In the genomic region with DNA sequence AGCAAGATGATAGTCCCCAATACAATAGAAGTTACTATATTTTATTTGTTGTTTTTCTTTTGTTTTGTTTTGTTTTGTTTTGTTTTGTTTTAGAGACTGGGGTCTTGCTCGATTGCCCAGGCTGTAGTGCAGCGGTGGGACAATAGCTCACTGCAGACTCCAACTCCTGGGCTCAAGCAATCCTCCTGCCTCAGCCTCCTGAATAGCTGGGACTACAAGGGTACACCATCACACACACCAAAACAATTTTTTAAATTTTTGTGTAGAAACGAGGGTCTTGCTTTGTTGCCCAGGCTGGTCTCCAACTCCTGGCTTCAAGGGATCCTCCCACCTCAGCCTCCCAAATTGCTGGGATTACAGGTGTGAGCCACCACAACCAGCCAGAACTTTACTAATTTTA, we compare ENCODE assay signal across 14 cellular contexts. TPM values are rescaled to one million over a fixed set of nuclear protein-coding genes. Genes with fewer than 3 reads are reported as not detected.
DNase-seq lines count a peak whose midpoint lies in the region; ATAC-seq, FAIRE-seq and TF ChIP-seq lines count a peak whose summit lies in the region.
"Not testable (repeated sequence)": the region's sequence is repeated elsewhere in the genome, so short reads cannot be mapped to it uniquely, and the experiment has no call there.
"Had no signal": no experiment of that assay in that cellular context is flagged by ENCODE, and none has a peak within 500 bp of the region (broad histone marks: within the 10 kb centered on the region; RNA-seq: fewer than 3 reads in every experiment).

No MANE protein-coding gene starts in this region.

- not testable (repeated sequence) for FAIRE-seq in HepG2 (lab: Jason Lieb, UNC)

- H3K4me2 ChIP-seq in HepG2 (ENCODE audit: low read depth, low read length): peak overlapping the region; percentile 72

- H3K9ac ChIP-seq in HepG2 (ENCODE audit: insufficient read depth, low read depth, low read length): 0 out of 2 replicates have a peak overlapping the region, but pooled peaks have one; percentile 12

- not testable (repeated sequence) for H3K4me1 Mint-ChIP-seq in WTC11; chondrocyte (ENCODE audit: low read depth)

- not testable (repeated sequence) for H3K36me3 Mint-ChIP-seq in WTC11; chondrocyte (ENCODE audit: low read depth)

- POLR2A ChIA-PET in WTC11 (lab: Charles Lee): not testable (repeated sequence)
- POLR2A ChIA-PET in HepG2 (lab: Yijun Ruan, JAX): interaction anchor here (1.5 to 2.2 kb wide), 4 partner anchors 12 to 98 kb away, joined by 3 to 7 read pairs (median 4); a partner anchor contains a TSS

- H3K4me3 ChIP-seq in HepG2 (replicated peaks in 1 of 3; ENCODE audit: insufficient read depth in 1 of 3, low read depth in 2 of 3, low read length in 3 of 3): 0 out of 6 replicates have a peak overlapping the region, but pooled peaks of 1 of the 3 experiments have one; percentile 22
- H3K4me3 ChIP-seq in right lobe of liver: not testable (repeated sequence)

- not testable (repeated sequence) for ATAC-seq in WTC11, HepG2, right lobe of liver

- in situ Hi-C loops in HepG2 (cut with HindIII; ENCODE audit: extremely low pct_ligation_motif_present, low pct_unique_long_range_greater_than_20kb): loop anchor here (10.0 kb wide), 1 partner anchor 65 kb away; a partner anchor contains a TSS

- peaks cover 12% of the 10 kb centered on the region for H3K79me2 ChIP-seq in HepG2 (ENCODE audit: insufficient read depth, low read length)

- not testable (repeated sequence) for H3K27me3 ChIP-seq in HepG2 (ENCODE audit: control insufficient read depth in 1 of 2, insufficient read depth in 2 of 2, low read length in 2 of 2); right lobe of liver

- not testable (repeated sequence) for H3K9me3 ChIP-seq in HepG2 (ENCODE audit: low read length); right lobe of liver

- TF ChIP-seq EP300 in HepG2 (IDR thresholded peaks at IDR 0.05; ENCODE audit: low read depth in 2 of 2, low read length in 2 of 2); HepG2 (CRISPR knock-in tag; IDR thresholded peaks at IDR 0.05; ENCODE audit: borderline replicate concordance): not testable (repeated sequence)

- not testable (repeated sequence) for TF ChIP-seq POLR2A in HepG2 (IDR thresholded peaks at IDR 0.05; ENCODE audit: insufficient read depth in 1 of 2, low read depth in 2 of 2, low read length in 2 of 2); right lobe of liver (IDR thresholded peaks at IDR 0.05)

- H3K27ac ChIP-seq in HepG2 (ENCODE audit: extremely low read length, insufficient read depth, low read length) (peak overlapping the region; percentile 72), right lobe of liver (peak overlapping the region in 2 of 3 donors; percentile 47 to 65)

- 47% methylated on average over 3 of the region's 3 CpGs for whole genome bisulfite sequencing in HepG2 (ENCODE audit: low lambda C conversion rate)
- 74% methylated on average over 3 of the region's 3 CpGs for WGBS in right lobe of liver (ENCODE audit: insufficient coverage, low coverage, low lambda C conversion rate, missing lambda C conversion rate)

- not testable (repeated sequence) for H3K4me3 Mint-ChIP-seq in WTC11; chondrocyte (ENCODE audit: unreplicated experiment)

- not testable (repeated sequence) for H4K20me1 ChIP-seq in HepG2 (ENCODE audit: insufficient read depth, low read length)

- CTCF ChIA-PET in WTC11 (lab: Charles Lee); HepG2 (lab: Yijun Ruan, JAX; ENCODE audit: low intra/inter-chr PET ratio, low total read pairs): not testable (repeated sequence)

- intact Hi-C loops in HepG2 (cut with micrococcal nuclease; ENCODE audit: unreplicated experiment); right lobe of liver (cut with DNase I); posterior vena cava (cut with DNase I): not testable (repeated sequence)

- H3K27me3 Mint-ChIP-seq in WTC11 (ENCODE audit: low read depth); chondrocyte (ENCODE audit: low read depth): not testable (repeated sequence)

- H3K4me1 ChIP-seq in HepG2 (ENCODE audit: insufficient read depth, low read length): peaks cover 93% of the 10 kb centered on the region
- H3K4me1 ChIP-seq in right lobe of liver: peaks cover 0 to 34% (median 12%) of the 10 kb centered on the region in 4 donors

- not testable (repeated sequence) for TF ChIP-seq RAD21 in HepG2 (CRISPR knock-in tag; IDR thresholded peaks at IDR 0.05)

- TF ChIP-seq CTCF in WTC11 (IDR thresholded peaks at IDR 0.05); chondrocyte (IDR thresholded peaks at IDR 0.05); HepG2 (CRISPR knock-in tag; IDR thresholded peaks at IDR 0.05); right lobe of liver (IDR thresholded peaks at IDR 0.05): not testable (repeated sequence)

- not testable (repeated sequence) for H3K27ac Mint-ChIP-seq in WTC11; chondrocyte (ENCODE audit: unreplicated experiment)

- BruUV-seq in HepG2 (replicated peaks; lab: Mats Ljungman, UMichigan): not testable (repeated sequence)

- not testable (repeated sequence) for H2AFZ ChIP-seq in HepG2 (ENCODE audit: low read length)

- DNase-seq in WTC11 (ENCODE audit: low spot score); HepG2 (ENCODE audit: low spot score); right lobe of liver: not testable (repeated sequence)
- DNase-seq in chondrocyte (ENCODE audit: low spot score) (peak; percentile 1), posterior vena cava (ENCODE audit: low spot score) (peak; percentile 13)

- H3K9me3 Mint-ChIP-seq in WTC11; chondrocyte (ENCODE audit: low read depth): not testable (repeated sequence)

- H3K36me3 ChIP-seq in HepG2 (replicated peaks in 1 of 2; ENCODE audit: control insufficient read depth in 1 of 2, insufficient read depth in 2 of 2, low read length in 2 of 2): not testable (repeated sequence)
- peaks cover 0 to 17% (median 7%) of the 10 kb centered on the region in 4 donors for H3K36me3 ChIP-seq in right lobe of liver

RNA-seq across cellular contexts. Expression of a gene that starts 0.6 kb away (rescaled TPM):
- total RNA-seq in WTC11 (2021) (0.37 TPM in 1 of 3 replicates, not detected in the others), chondrocyte (not detected in 3 replicates), HepG2 (2016; rRNA removed; fragmentation: Illumina TruSeq; extraction: Trizol) (0.56 and 1.7 TPM in 2 replicates), right lobe of liver (100 to 1,000 TPM in 5 of 6 experiments, 10 to 100 TPM in 1; 64.5 to 505 (median 185) TPM), posterior vena cava (not detected)
- total RNA-seq in HepG2 (2016; cell fraction: cytosol; rRNA removed; fragmentation: Illumina TruSeq; extraction: Trizol; ENCODE audit: low read depth): 0.30 and 0.35 TPM in 2 replicates
- 0.91 and 1.3 TPM in 2 replicates for total RNA-seq in HepG2 (2016; cell fraction: insoluble cytoplasmic fraction; rRNA removed; fragmentation: Illumina TruSeq; extraction: Trizol)
- 0.71 and 1.1 TPM in 2 replicates for total RNA-seq in HepG2 (2016; cell fraction: membrane; rRNA removed; fragmentation: Illumina TruSeq; extraction: Trizol)
- total RNA-seq in HepG2 (2016; cell fraction: nucleus; rRNA removed; fragmentation: Illumina TruSeq; extraction: Trizol): 2.2 and 2.5 TPM in 2 replicates
- 37.9 and 127 TPM in 2 replicates for polyA plus RNA-seq in HepG2 (2011; rRNA removed)
- 22.5 and 89.8 TPM in 2 replicates for polyA plus RNA-seq in HepG2 (2011; cell fraction: cytosol; rRNA removed)
- 18.2 and 57.3 TPM in 2 replicates for polyA plus RNA-seq in HepG2 (2011; cell fraction: nucleus; rRNA removed)
- polyA plus RNA-seq in HepG2 (2012): 278 and 494 TPM in 2 replicates
- 0.17 and 0.19 TPM in 2 replicates for polyA plus RNA-seq in HepG2 (2016; cell fraction: cytosol; fragmentation: Illumina TruSeq; extraction: Trizol; ENCODE audit: low read depth)
- polyA plus RNA-seq in HepG2 (2016; cell fraction: insoluble cytoplasmic fraction; fragmentation: Illumina TruSeq; extraction: Trizol; ENCODE audit: low read depth): 0.60 and 0.89 TPM in 2 replicates
- polyA plus RNA-seq in HepG2 (2016; cell fraction: membrane; fragmentation: Illumina TruSeq; extraction: Trizol; ENCODE audit: low read depth): 0.27 and 0.36 TPM in 2 replicates
- 1.3 and 1.4 TPM in 2 replicates for polyA plus RNA-seq in HepG2 (2016; cell fraction: nucleus; fragmentation: Illumina TruSeq; extraction: Trizol; ENCODE audit: insufficient read depth, low read depth)
- polyA minus RNA-seq in HepG2 (2011; rRNA and poly(A)+ RNA removed; ENCODE audit: low replicate concordance): 0.30 and 160 TPM in 2 replicates
- 49.4 and 178 TPM in 2 replicates for polyA minus RNA-seq in HepG2 (2011; cell fraction: cytosol; rRNA and poly(A)+ RNA removed)
- polyA minus RNA-seq in HepG2 (2011; cell fraction: nucleus; rRNA and poly(A)+ RNA removed): 35.3 and 157 TPM in 2 replicates
- total RNA-seq: A673; CD4-positive, alpha-beta memory T cell; CD4-positive, CD25-positive, alpha-beta regulatory T cell; CD8-positive, alpha-beta memory T cell; Daoy; G401; GM12878 had no signal
- polyA plus RNA-seq: AG04450; CD14-positive monocyte; CD4-positive, alpha-beta memory T cell; CD4-positive, CD25-positive, alpha-beta regulatory T cell; CD8-positive, alpha-beta memory T cell; GM12878 had no signal

RNA-seq across cellular contexts. Expression of a gene that starts 49.0 kb away (rescaled TPM):
- 6.2 to 8.2 TPM (median 7.6 TPM) in 3 replicates for total RNA-seq in WTC11 (2021)
- total RNA-seq in chondrocyte: 0.53 to 17.4 TPM (median 15.5 TPM) in 3 replicates
- total RNA-seq in HepG2 (2016; rRNA removed; fragmentation: Illumina TruSeq; extraction: Trizol): 8.7 and 10.4 TPM in 2 replicates
- total RNA-seq in HepG2 (2016; cell fraction: cytosol; rRNA removed; fragmentation: Illumina TruSeq; extraction: Trizol; ENCODE audit: low read depth): 1.1 and 1.3 TPM in 2 replicates
- total RNA-seq in HepG2 (2016; cell fraction: insoluble cytoplasmic fraction; rRNA removed; fragmentation: Illumina TruSeq; extraction: Trizol): 8.4 and 9.5 TPM in 2 replicates
- total RNA-seq in HepG2 (2016; cell fraction: membrane; rRNA removed; fragmentation: Illumina TruSeq; extraction: Trizol): 5.2 and 5.4 TPM in 2 replicates
- total RNA-seq in HepG2 (2016; cell fraction: nucleus; rRNA removed; fragmentation: Illumina TruSeq; extraction: Trizol): 5.4 and 5.6 TPM in 2 replicates
- polyA plus RNA-seq in HepG2 (2011; rRNA removed): 51.7 and 61.0 TPM in 2 replicates
- 41.8 and 51.7 TPM in 2 replicates for polyA plus RNA-seq in HepG2 (2011; cell fraction: cytosol; rRNA removed)
- polyA plus RNA-seq in HepG2 (2011; cell fraction: nucleus; rRNA removed): 46.4 and 56.2 TPM in 2 replicates
- polyA plus RNA-seq in HepG2 (2012): 44.7 and 61.7 TPM in 2 replicates
- 2.7 and 3.3 TPM in 2 replicates for polyA plus RNA-seq in HepG2 (2016; cell fraction: cytosol; fragmentation: Illumina TruSeq; extraction: Trizol; ENCODE audit: low read depth)
- 21.1 and 22.0 TPM in 2 replicates for polyA plus RNA-seq in HepG2 (2016; cell fraction: insoluble cytoplasmic fraction; fragmentation: Illumina TruSeq; extraction: Trizol; ENCODE audit: low read depth)
- polyA plus RNA-seq in HepG2 (2016; cell fraction: membrane; fragmentation: Illumina TruSeq; extraction: Trizol; ENCODE audit: low read depth): 6.6 and 6.7 TPM in 2 replicates
- polyA plus RNA-seq in HepG2 (2016; cell fraction: nucleus; fragmentation: Illumina TruSeq; extraction: Trizol; ENCODE audit: insufficient read depth, low read depth): 18.7 and 18.9 TPM in 2 replicates
- polyA minus RNA-seq in HepG2 (2011; rRNA and poly(A)+ RNA removed; ENCODE audit: low replicate concordance): 0.51 and 56.5 TPM in 2 replicates
- 13.8 and 20.0 TPM in 2 replicates for polyA minus RNA-seq in HepG2 (2011; cell fraction: cytosol; rRNA and poly(A)+ RNA removed)
- 11.6 and 18.6 TPM in 2 replicates for polyA minus RNA-seq in HepG2 (2011; cell fraction: nucleus; rRNA and poly(A)+ RNA removed)
- 10 to 100 TPM in 2 of 6 experiments, 1 to 10 TPM in 4; 3.9 to 14.9 (median 7.1) TPM for total RNA-seq in right lobe of liver
- total RNA-seq in posterior vena cava: 100 to 1,000 TPM; 223 to 342 TPM
- polyA plus RNA-seq: CD14-positive monocyte; CD4-positive, alpha-beta memory T cell; CD4-positive, CD25-positive, alpha-beta regulatory T cell; CD8-positive, alpha-beta memory T cell had no signal

RNA-seq across cellular contexts. Expression of a gene that starts 55.6 kb away (rescaled TPM):
- total RNA-seq in WTC11 (2021): 9.8 to 11.0 TPM (median 10.1 TPM) in 3 replicates
- 1.4 to 2.2 TPM (median 1.4 TPM) in 3 replicates for total RNA-seq in chondrocyte
- 0.55 and 1.2 TPM in 2 replicates for total RNA-seq in HepG2 (2016; rRNA removed; fragmentation: Illumina TruSeq; extraction: Trizol)
- not detected in 2 replicates for total RNA-seq in HepG2 (2016; cell fraction: cytosol; rRNA removed; fragmentation: Illumina TruSeq; extraction: Trizol; ENCODE audit: low read depth)
- total RNA-seq in HepG2 (2016; cell fraction: insoluble cytoplasmic fraction; rRNA removed; fragmentation: Illumina TruSeq; extraction: Trizol): 0.30 and 1.3 TPM in 2 replicates
- 0.31 and 0.38 TPM in 2 replicates for total RNA-seq in HepG2 (2016; cell fraction: membrane; rRNA removed; fragmentation: Illumina TruSeq; extraction: Trizol)
- 2.2 and 3.5 TPM in 2 replicates for total RNA-seq in HepG2 (2016; cell fraction: nucleus; rRNA removed; fragmentation: Illumina TruSeq; extraction: Trizol)
- 3.3 and 5.1 TPM in 2 replicates for polyA plus RNA-seq in HepG2 (2011; rRNA removed)
- 1.7 TPM in 2 replicates for polyA plus RNA-seq in HepG2 (2011; cell fraction: cytosol; rRNA removed)
- polyA plus RNA-seq in HepG2 (2011; cell fraction: nucleus; rRNA removed): 21.9 and 26.2 TPM in 2 replicates
- 2.7 and 9.2 TPM in 2 replicates for polyA plus RNA-seq in HepG2 (2012)
- polyA plus RNA-seq in HepG2 (2016; cell fraction: cytosol; fragmentation: Illumina TruSeq; extraction: Trizol; ENCODE audit: low read depth): 0.10 and 0.19 TPM in 2 replicates
- polyA plus RNA-seq in HepG2 (2016; cell fraction: insoluble cytoplasmic fraction; fragmentation: Illumina TruSeq; extraction: Trizol; ENCODE audit: low read depth): 0.66 and 0.95 TPM in 2 replicates
- polyA plus RNA-seq in HepG2 (2016; cell fraction: membrane; fragmentation: Illumina TruSeq; extraction: Trizol; ENCODE audit: low read depth): 0.24 and 0.30 TPM in 2 replicates
- 5.9 and 6.2 TPM in 2 replicates for polyA plus RNA-seq in HepG2 (2016; cell fraction: nucleus; fragmentation: Illumina TruSeq; extraction: Trizol; ENCODE audit: insufficient read depth, low read depth)
- 5.1 and 5.5 TPM in 2 replicates for polyA minus RNA-seq in HepG2 (2011; rRNA and poly(A)+ RNA removed; ENCODE audit: low replicate concordance)
- 0.26 and 0.59 TPM in 2 replicates for polyA minus RNA-seq in HepG2 (2011; cell fraction: cytosol; rRNA and poly(A)+ RNA removed)
- polyA minus RNA-seq in HepG2 (2011; cell fraction: nucleus; rRNA and poly(A)+ RNA removed): 9.8 and 10.3 TPM in 2 replicates
- 1 to 10 TPM in 4 of 6 experiments, under 1 TPM in 2; 0.62 to 2.0 (median 1.4) TPM for total RNA-seq in right lobe of liver
- total RNA-seq in posterior vena cava: under 1 TPM; 0.86 to 0.88 TPM
- total RNA-seq: G401 had no signal

Comparison
In these comparisons a context has a peak if more than half of its experiments do, and no peak if none do; other contexts are left out.
1. RNA of a gene that starts 0.6 kb away (total RNA-seq): 64.5 to 505 TPM in right lobe of liver; 0.30 to 2.5 TPM in HepG2, not detected in posterior vena cava, 0.37 TPM in WTC11 and not detected in chondrocyte; every median in the first group is over 10 times any median in the second.
2. RNA of a gene that starts 49.0 kb away (total RNA-seq): 223 to 342 TPM in posterior vena cava; 0.53 to 17.4 TPM in chondrocyte, 1.1 to 10.4 TPM in HepG2, 3.9 to 14.9 TPM in right lobe of liver and 6.2 to 8.2 TPM in WTC11; every median in the first group is over 10 times any median in the second.